ENCODE assay signal across 15 cellular contexts in genomic region chr20:37845878-37846277, GRCh38. TPM values are rescaled to one million over a fixed set of nuclear protein-coding genes. Genes with fewer than 3 reads are reported as not detected.
A peak's percentile ranks its signal among the peaks of the same experiment; 100 is the strongest.
DNase-seq lines count a peak whose midpoint lies in the region; ATAC-seq and TF ChIP-seq lines count a peak whose summit lies in the region.
"Had no signal": no experiment of that assay in that cellular context is flagged by ENCODE, and none has a peak within 500 bp of the region (broad histone marks: within the 10 kb centered on the region; RNA-seq: fewer than 3 reads in every experiment).

No MANE protein-coding gene starts in this region.

- no peak overlapping the region for H3K4me3 Mint-ChIP-seq in H9
- H3K4me3 Mint-ChIP-seq in stimulated activated naive B cell treated with anti-CD40 and anti-IgM and Interleukin-4, amounts not matched to agents 10 μg/mL and 1 μg/mL and 100 μg/mL, for 72 hours: no peak overlapping the region
- no peak overlapping the region for H3K4me3 Mint-ChIP-seq in activated CD8-positive, alpha-beta memory T cell treated with anti-CD3 and anti-CD28 coated beads, Interleukin-2, amount 10 ng/mL, durations not matched to agents 7 days and 5 days
- H3K4me3 Mint-ChIP-seq: B cell; CD8-positive, alpha-beta T cell had no signal

- H4K5ac ChIP-seq in H9 (ENCODE audit: insufficient read length, low read depth, low read length): no peak overlapping the region

- H3K36me3 ChIP-seq in iPS-20b (ENCODE audit: insufficient read depth, low read depth, low read length): peaks cover 3% of the 10 kb centered on the region; the same call in 1 of the 2 replicates

- peak overlapping the region; percentile 17 to 90 (median 85); a peak in 5 of 7 replicates for H3K27ac Mint-ChIP-seq in H9
- H3K27ac Mint-ChIP-seq in stimulated activated naive B cell treated with anti-CD40 and anti-IgM and Interleukin-4, amounts not matched to agents 10 μg/mL and 1 μg/mL and 100 μg/mL, for 72 hours: peak overlapping the region; percentile 57
- H3K27ac Mint-ChIP-seq in activated CD8-positive, alpha-beta memory T cell treated with anti-CD3 and anti-CD28 coated beads, Interleukin-2, amount 10 ng/mL, durations not matched to agents 7 days and 5 days: no peak overlapping the region
- H3K27ac Mint-ChIP-seq: B cell; CD8-positive, alpha-beta T cell had no signal

- no CpG with 5 or more reads among the region's 5 CpGs for WGBS in H9 (ENCODE audit: extremely low coverage, insufficient read length, low lambda C conversion rate)

- H3K79me1 ChIP-seq in H9 (ENCODE audit: insufficient read depth, low read depth, low read length, poor library complexity, severe bottlenecking): no peaks in the 10 kb centered on the region

- no peak overlapping the region for H3K4ac ChIP-seq in H9 (ENCODE audit: low read depth, low read length)

- no peak overlapping the region for H3K27ac ChIP-seq in H9 (ENCODE audit: insufficient read length, low read depth, low read length)
- H3K27ac ChIP-seq in iPS-20b (ENCODE audit: low read length): peak overlapping the region; percentile 51
- H3K27ac ChIP-seq: GM23248 had no signal

- H3K9me3 ChIP-seq in H9 (ENCODE audit: control insufficient read depth, low read depth, low read length) (no peaks in the 10 kb centered on the region), iPS-20b (ENCODE audit: insufficient read depth, low read depth, low read length) (no peaks in the 10 kb centered on the region)
- H3K9me3 ChIP-seq: MG63 had no signal

- H3K23me2 ChIP-seq in H9 (ENCODE audit: insufficient read length, low read depth, low read length, poor library complexity, severe bottlenecking): no peaks in the 10 kb centered on the region

- H3K79me2 ChIP-seq in H9 (ENCODE audit: insufficient read depth, low read length): no peaks in the 10 kb centered on the region

- H3K27me3 Mint-ChIP-seq in H9 (ENCODE audit: low read depth): no peaks in the 10 kb centered on the region
- no peaks in the 10 kb centered on the region for H3K27me3 Mint-ChIP-seq in stimulated activated naive B cell treated with anti-CD40 and anti-IgM and Interleukin-4, amounts not matched to agents 10 μg/mL and 1 μg/mL and 100 μg/mL, for 72 hours
- no peaks in the 10 kb centered on the region for H3K27me3 Mint-ChIP-seq in activated CD8-positive, alpha-beta memory T cell treated with anti-CD3 and anti-CD28 coated beads, Interleukin-2, amount 10 ng/mL, durations not matched to agents 7 days and 5 days
- H3K27me3 Mint-ChIP-seq: B cell had no signal

- H3K23ac ChIP-seq in H9 (ENCODE audit: insufficient read length, low read depth, low read length): no peak overlapping the region

- TF ChIP-seq CTCF in H9 (conservative IDR thresholded peaks at IDR 0.05): no peak

- no peak overlapping the region for H2BK20ac ChIP-seq in H9 (ENCODE audit: low read depth, low read length, poor library complexity, severe bottlenecking)

- H3K14ac ChIP-seq in H9 (ENCODE audit: insufficient read depth, low read length): no peak overlapping the region; the same call in 1 of the 2 replicates

- peaks cover 2 to 13% (median 5%) of the 10 kb centered on the region in 3 experiments; a peak in 5 of 7 replicates for H3K36me3 Mint-ChIP-seq in H9 (ENCODE audit: insufficient read depth in 1 of 3, low read depth in 3 of 3)
- H3K36me3 Mint-ChIP-seq in stimulated activated naive B cell treated with anti-CD40 and anti-IgM and Interleukin-4, amounts not matched to agents 10 μg/mL and 1 μg/mL and 100 μg/mL, for 72 hours: peaks cover 43 to 74% of the 10 kb centered on the region in 2 donors
- H3K36me3 Mint-ChIP-seq in activated CD8-positive, alpha-beta memory T cell treated with anti-CD3 and anti-CD28 coated beads, Interleukin-2, amount 10 ng/mL, durations not matched to agents 7 days and 5 days: peaks cover 4% of the 10 kb centered on the region

- H3K9me3 Mint-ChIP-seq in H9: no peaks in the 10 kb centered on the region
- H3K9me3 Mint-ChIP-seq in stimulated activated naive B cell treated with anti-CD40 and anti-IgM and Interleukin-4, amounts not matched to agents 10 μg/mL and 1 μg/mL and 100 μg/mL, for 72 hours: no peaks in the 10 kb centered on the region
- no peaks in the 10 kb centered on the region for H3K9me3 Mint-ChIP-seq in activated CD8-positive, alpha-beta memory T cell treated with anti-CD3 and anti-CD28 coated beads, Interleukin-2, amount 10 ng/mL, durations not matched to agents 7 days and 5 days (ENCODE audit: low read depth)
- H3K9me3 Mint-ChIP-seq: CD8-positive, alpha-beta T cell had no signal

- H3K18ac ChIP-seq in H9 (ENCODE audit: insufficient read length, low read depth, low read length): no peak overlapping the region

- no peak overlapping the region for H3K4me2 ChIP-seq in H9 (ENCODE audit: insufficient read depth, insufficient read length, low read length)

- H2BK15ac ChIP-seq in H9 (ENCODE audit: low read depth, low read length): no peak overlapping the region

- no peaks in the 10 kb centered on the region for H4K20me1 ChIP-seq in H9 (ENCODE audit: control insufficient read depth, insufficient read depth, insufficient read length)

- DNase-seq in H9: no peak
- DNase-seq in NCI-H69 (lab: John Stamatoyannopoulos, UW): peak; percentile 65
- no peak for DNase-seq in stimulated activated naive B cell treated with anti-CD40 and anti-IgM and Interleukin-4, amounts not matched to agents 10 μg/mL and 1 μg/mL and 100 μg/mL, for 72 hours
- no peak for DNase-seq in activated CD8-positive, alpha-beta memory T cell treated with anti-CD3 and anti-CD28 coated beads, Interleukin-2, amount 10 ng/mL, durations not matched to agents 7 days and 5 days
- DNase-seq in SW 1271 (lab: John Stamatoyannopoulos, UW): no peak
- DNase-seq in activated gamma-delta T cell (lab: John Stamatoyannopoulos, UW): no peak
- DNase-seq: CD8-positive, alpha-beta T cell; GM23248; Karpas-422; MG63; NCI-H1694 treated with DMSO at 0.1 percent for 48 hours; OCI-M1; RPMI8226 had no signal

- CTCF ChIA-PET in activated CD8-positive, alpha-beta memory T cell treated with anti-CD3 and anti-CD28 coated beads, Interleukin-2, amount 10 ng/mL, durations not matched to agents 7 days and 5 days (lab: Charles Lee): interaction anchor here (1.1 kb wide), 1 partner anchor 147 kb away, joined by 3 read pairs; no protein-coding TSS in a partner anchor

- no peaks in the 10 kb centered on the region for H3K27me3 ChIP-seq in H9 (ENCODE audit: insufficient read depth, low read length)
- H3K27me3 ChIP-seq in iPS-20b (ENCODE audit: insufficient read depth, low read length): no peaks in the 10 kb centered on the region
- H3K27me3 ChIP-seq: MG63 had no signal

- no peak overlapping the region for H2AK5ac ChIP-seq in H9 (ENCODE audit: insufficient read length, low read length)

- no peak for ATAC-seq in stimulated activated naive B cell treated with anti-CD40 and anti-IgM and Interleukin-4, amounts not matched to agents 10 μg/mL and 1 μg/mL and 100 μg/mL, for 72 hours (replicated peaks)
- no peak for ATAC-seq in activated CD8-positive, alpha-beta memory T cell treated with anti-CD3 and anti-CD28 coated beads, Interleukin-2, amount 10 ng/mL, durations not matched to agents 7 days and 5 days
- ATAC-seq: CD8-positive, alpha-beta T cell had no signal

- H3K9ac ChIP-seq in H9 (ENCODE audit: extremely low read depth, insufficient read length, low read length): no peak overlapping the region
- no peak overlapping the region for H3K9ac ChIP-seq in iPS-20b (ENCODE audit: low read depth, low read length)
- H3K9ac ChIP-seq: GM23248 had no signal

- H2BK5ac ChIP-seq in H9 (ENCODE audit: insufficient read length, low read length): no peak overlapping the region

- peaks cover 37 to 44% of the 10 kb centered on the region in 2 experiments for H3K4me1 Mint-ChIP-seq in H9
- H3K4me1 Mint-ChIP-seq in stimulated activated naive B cell treated with anti-CD40 and anti-IgM and Interleukin-4, amounts not matched to agents 10 μg/mL and 1 μg/mL and 100 μg/mL, for 72 hours: peaks cover 2 to 4% of the 10 kb centered on the region in 2 donors
- no peaks in the 10 kb centered on the region for H3K4me1 Mint-ChIP-seq in activated CD8-positive, alpha-beta memory T cell treated with anti-CD3 and anti-CD28 coated beads, Interleukin-2, amount 10 ng/mL, durations not matched to agents 7 days and 5 days

- no peak overlapping the region for H2AFZ ChIP-seq in H9 (ENCODE audit: low read length)
- H2AFZ ChIP-seq: GM23248 had no signal

- no peak overlapping the region for H3K4me3 ChIP-seq in iPS-20b (ENCODE audit: low read length)
- H3K4me3 ChIP-seq: GM23248, MG63 had no signal

- no peak overlapping the region for H3T11ph ChIP-seq in H9 (ENCODE audit: low read length)

- H2BK120ac ChIP-seq in H9 (ENCODE audit: low read depth, low read length, poor library complexity, severe bottlenecking): no peak overlapping the region

- peaks cover 1% of the 10 kb centered on the region; the same call in 1 of the 2 replicates for H3K4me1 ChIP-seq in H9 (ENCODE audit: insufficient read depth, low read length)
- H3K4me1 ChIP-seq in iPS-20b (ENCODE audit: insufficient read depth, low read length): peaks cover 15% of the 10 kb centered on the region; the same call in 1 of the 2 replicates

- H4K91ac ChIP-seq in H9 (ENCODE audit: insufficient read length, low read depth, low read length): no peak overlapping the region

- H4K8ac ChIP-seq in H9 (replicated peaks; ENCODE audit: insufficient read length, low read depth, low read length): no peak overlapping the region

- H3K56ac ChIP-seq in H9 (ENCODE audit: insufficient read length, low read depth, low read length): no peak overlapping the region

- H2BK12ac ChIP-seq in H9 (ENCODE audit: insufficient read length, low read depth, low read length): no peak overlapping the region

RNA-seq across cellular contexts. Expression of gene VSTM2L, which starts 57.0 kb away (rescaled TPM):
- 2.1 and 2.2 TPM in 2 replicates for total RNA-seq in H9 (2021)
- under 1 TPM in 1 of 2 experiments, not detected in 1; 0.35 TPM for total RNA-seq in activated CD8-positive, alpha-beta memory T cell treated with anti-CD3 and anti-CD28 coated beads, Interleukin-2, amount 10 ng/mL, durations not matched to agents 7 days and 5 days
- total RNA-seq: B cell; CD8-positive, alpha-beta T cell had no signal
